3 cellular contexts compared by ENCODE assay signal in the genomic region with DNA sequence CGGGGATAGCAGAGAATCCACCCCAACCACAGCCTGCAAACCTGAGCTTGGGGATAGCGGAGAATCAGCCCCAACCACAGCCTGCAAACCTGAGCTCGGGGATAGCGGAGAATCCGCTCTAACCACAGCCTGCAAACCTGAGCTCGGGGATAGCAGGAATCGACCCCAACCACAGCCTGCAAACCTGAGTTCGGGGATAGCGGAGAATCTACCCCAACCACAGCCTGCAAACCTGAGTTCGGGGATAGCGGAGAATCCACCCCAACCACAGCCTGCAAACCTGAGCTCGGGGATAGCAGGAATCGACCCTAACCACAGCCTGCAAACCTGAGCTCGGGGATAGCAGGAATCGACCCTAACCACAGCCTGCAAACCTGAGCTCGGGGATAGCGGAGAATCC. TPM values are rescaled to one million over a fixed set of nuclear protein-coding genes. Genes with fewer than 3 reads are reported as not detected.
"Had no signal": no experiment of that assay in that cellular context is flagged by ENCODE, and none has a peak within 500 bp of the region (broad histone marks: within the 10 kb centered on the region; RNA-seq: fewer than 3 reads in every experiment).

No MANE protein-coding gene starts in this region.

RNA-seq across cellular contexts. Expression of gene SALL3, which starts 37.4 kb away (rescaled TPM):
- total RNA-seq: LHCN-M2, M059J, MCF 10A had no signal
